In the genomic region with DNA sequence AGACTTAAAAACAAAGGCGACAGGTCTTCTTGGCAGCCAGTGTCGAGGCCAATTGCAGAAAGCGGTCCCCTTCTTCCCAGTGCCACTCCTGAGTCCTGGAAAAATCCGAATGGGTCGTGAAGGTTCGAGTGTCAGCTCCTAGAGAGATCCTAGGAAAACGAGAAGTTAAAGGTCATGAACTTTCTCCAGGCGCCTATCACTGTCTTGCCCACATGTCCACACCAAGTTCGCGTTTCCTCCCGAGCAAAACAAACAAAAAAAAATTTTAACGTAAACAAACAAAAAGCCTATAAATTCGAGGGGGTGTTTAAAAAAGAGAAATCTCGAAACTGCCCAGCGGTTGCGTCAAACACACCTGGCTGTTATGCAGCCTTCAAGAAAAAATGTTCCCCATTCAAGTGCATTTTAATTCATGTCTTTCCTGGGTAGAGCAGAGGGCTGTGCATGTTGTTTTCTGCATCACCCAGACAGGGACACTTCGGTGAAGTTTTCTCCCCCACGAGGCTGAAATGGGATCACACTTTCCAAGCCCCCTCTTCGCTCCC, we compare ENCODE assay signal across 1 cellular context.
TF ChIP-seq lines count a peak whose summit lies in the region.

No MANE protein-coding gene starts in this region.

TF ChIP-seq in HepG2, 621 proteins besides CTCF, POLR2A, EP300 and RAD21 (continued from another document):
- TF ChIP-seq, protein P1, sequence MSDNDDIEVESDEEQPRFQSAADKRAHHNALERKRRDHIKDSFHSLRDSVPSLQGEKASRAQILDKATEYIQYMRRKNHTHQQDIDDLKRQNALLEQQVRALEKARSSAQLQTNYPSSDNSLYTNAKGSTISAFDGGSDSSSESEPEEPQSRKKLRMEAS (IDR thresholded peaks at IDR 0.05), result 0 out of 2 replicates have a peak, but pooled peaks have one; percentile 13
